1 cellular context compared by ENCODE assay signal in genomic region chr17:68318103-68318991, GRCh38.
A peak's percentile ranks its signal among the peaks of the same experiment; 100 is the strongest.
TF ChIP-seq lines count a peak whose summit lies in the region.

No MANE protein-coding gene starts in this region.

TF ChIP-seq in HepG2, 621 proteins besides CTCF, POLR2A, EP300 and RAD21 (continued from another document and continues in another):
- TF ChIP-seq, protein P1, sequence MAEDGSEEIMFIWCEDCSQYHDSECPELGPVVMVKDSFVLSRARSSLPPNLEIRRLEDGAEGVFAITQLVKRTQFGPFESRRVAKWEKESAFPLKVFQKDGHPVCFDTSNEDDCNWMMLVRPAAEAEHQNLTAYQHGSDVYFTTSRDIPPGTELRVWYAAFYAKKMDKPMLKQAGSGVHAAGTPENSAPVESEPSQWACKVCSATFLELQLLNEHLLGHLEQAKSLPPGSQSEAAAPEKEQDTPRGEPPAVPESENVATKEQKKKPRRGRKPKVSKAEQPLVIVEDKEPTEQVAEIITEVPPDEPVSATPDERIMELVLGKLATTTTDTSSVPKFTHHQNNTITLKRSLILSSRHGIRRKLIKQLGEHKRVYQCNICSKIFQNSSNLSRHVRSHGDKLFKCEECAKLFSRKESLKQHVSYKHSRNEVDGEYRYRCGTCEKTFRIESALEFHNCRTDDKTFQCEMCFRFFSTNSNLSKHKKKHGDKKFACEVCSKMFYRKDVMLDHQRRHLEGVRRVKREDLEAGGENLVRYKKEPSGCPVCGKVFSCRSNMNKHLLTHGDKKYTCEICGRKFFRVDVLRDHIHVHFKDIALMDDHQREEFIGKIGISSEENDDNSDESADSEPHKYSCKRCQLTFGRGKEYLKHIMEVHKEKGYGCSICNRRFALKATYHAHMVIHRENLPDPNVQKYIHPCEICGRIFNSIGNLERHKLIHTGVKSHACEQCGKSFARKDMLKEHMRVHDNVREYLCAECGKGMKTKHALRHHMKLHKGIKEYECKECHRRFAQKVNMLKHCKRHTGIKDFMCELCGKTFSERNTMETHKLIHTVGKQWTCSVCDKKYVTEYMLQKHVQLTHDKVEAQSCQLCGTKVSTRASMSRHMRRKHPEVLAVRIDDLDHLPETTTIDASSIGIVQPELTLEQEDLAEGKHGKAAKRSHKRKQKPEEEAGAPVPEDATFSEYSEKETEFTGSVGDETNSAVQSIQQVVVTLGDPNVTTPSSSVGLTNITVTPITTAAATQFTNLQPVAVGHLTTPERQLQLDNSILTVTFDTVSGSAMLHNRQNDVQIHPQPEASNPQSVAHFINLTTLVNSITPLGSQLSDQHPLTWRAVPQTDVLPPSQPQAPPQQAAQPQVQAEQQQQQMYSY (CRISPR knock-in tag; IDR thresholded peaks at IDR 0.05): 0 out of 2 replicates have a peak, but pooled peaks have one; percentile 34
- TF ChIP-seq ZFP41 (CRISPR knock-in tag; IDR thresholded peaks at IDR 0.05; ENCODE audit: borderline replicate concordance): no peak
- TF ChIP-seq ZNF337 (CRISPR knock-in tag; IDR thresholded peaks at IDR 0.05; ENCODE audit: borderline replicate concordance, low read depth): no peak
- no peak for TF ChIP-seq MTF1 (CRISPR knock-in tag; IDR thresholded peaks at IDR 0.05)
- no peak for TF ChIP-seq POLR2G (IDR thresholded peaks at IDR 0.05; ENCODE audit: low read depth, low read length)
- no peak for TF ChIP-seq ZNF598 (CRISPR knock-in tag; IDR thresholded peaks at IDR 0.05; ENCODE audit: borderline replicate concordance)
- TF ChIP-seq, protein P2, sequence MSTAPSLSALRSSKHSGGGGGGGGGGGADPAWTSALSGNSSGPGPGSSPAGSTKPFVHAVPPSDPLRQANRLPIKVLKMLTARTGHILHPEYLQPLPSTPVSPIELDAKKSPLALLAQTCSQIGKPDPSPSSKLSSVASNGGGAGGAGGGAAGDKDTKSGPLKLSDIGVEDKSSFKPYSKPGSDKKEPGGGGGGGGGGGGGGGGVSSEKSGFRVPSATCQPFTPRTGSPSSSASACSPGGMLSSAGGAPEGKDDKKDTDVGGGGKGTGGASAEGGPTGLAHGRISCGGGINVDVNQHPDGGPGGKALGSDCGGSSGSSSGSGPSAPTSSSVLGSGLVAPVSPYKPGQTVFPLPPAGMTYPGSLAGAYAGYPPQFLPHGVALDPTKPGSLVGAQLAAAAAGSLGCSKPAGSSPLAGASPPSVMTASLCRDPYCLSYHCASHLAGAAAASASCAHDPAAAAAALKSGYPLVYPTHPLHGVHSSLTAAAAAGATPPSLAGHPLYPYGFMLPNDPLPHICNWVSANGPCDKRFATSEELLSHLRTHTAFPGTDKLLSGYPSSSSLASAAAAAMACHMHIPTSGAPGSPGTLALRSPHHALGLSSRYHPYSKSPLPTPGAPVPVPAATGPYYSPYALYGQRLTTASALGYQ (CRISPR knock-in tag; IDR thresholded peaks at IDR 0.05): no peak
- no peak for TF ChIP-seq ZNF276 (CRISPR knock-in tag; IDR thresholded peaks at IDR 0.05; ENCODE audit: low read depth)
- TF ChIP-seq ZNF20 (CRISPR knock-in tag; IDR thresholded peaks at IDR 0.05): no peak
- no peak for TF ChIP-seq MATR3 (CRISPR knock-in tag; IDR thresholded peaks at IDR 0.05)
- no peak; the same call in none of the 2 replicates for TF ChIP-seq STAG1 (CRISPR knock-in tag; IDR thresholded peaks at IDR 0.05)
- peak; percentile 47 for TF ChIP-seq TEAD3 (CRISPR knock-in tag; optimal IDR thresholded peaks at IDR 0.05; ENCODE audit: borderline replicate concordance)
- TF ChIP-seq RORA (CRISPR knock-in tag; IDR thresholded peaks at IDR 0.05): no peak
- no peak for TF ChIP-seq TFDP2 (CRISPR knock-in tag; IDR thresholded peaks at IDR 0.05)
- TF ChIP-seq ARID2 (CRISPR knock-in tag; IDR thresholded peaks at IDR 0.05; ENCODE audit: borderline replicate concordance): 0 out of 2 replicates have a peak, but pooled peaks have one; percentile 16
- no peak for TF ChIP-seq MLLT10 (CRISPR knock-in tag; IDR thresholded peaks at IDR 0.05)
- TF ChIP-seq, protein P3, sequence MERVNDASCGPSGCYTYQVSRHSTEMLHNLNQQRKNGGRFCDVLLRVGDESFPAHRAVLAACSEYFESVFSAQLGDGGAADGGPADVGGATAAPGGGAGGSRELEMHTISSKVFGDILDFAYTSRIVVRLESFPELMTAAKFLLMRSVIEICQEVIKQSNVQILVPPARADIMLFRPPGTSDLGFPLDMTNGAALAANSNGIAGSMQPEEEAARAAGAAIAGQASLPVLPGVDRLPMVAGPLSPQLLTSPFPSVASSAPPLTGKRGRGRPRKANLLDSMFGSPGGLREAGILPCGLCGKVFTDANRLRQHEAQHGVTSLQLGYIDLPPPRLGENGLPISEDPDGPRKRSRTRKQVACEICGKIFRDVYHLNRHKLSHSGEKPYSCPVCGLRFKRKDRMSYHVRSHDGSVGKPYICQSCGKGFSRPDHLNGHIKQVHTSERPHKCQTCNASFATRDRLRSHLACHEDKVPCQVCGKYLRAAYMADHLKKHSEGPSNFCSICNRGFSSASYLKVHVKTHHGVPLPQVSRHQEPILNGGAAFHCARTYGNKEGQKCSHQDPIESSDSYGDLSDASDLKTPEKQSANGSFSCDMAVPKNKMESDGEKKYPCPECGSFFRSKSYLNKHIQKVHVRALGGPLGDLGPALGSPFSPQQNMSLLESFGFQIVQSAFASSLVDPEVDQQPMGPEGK (CRISPR knock-in tag; IDR thresholded peaks at IDR 0.05): peak; percentile 70
- no peak for TF ChIP-seq ZNF616 (CRISPR knock-in tag; IDR thresholded peaks at IDR 0.05; ENCODE audit: low read depth)
- TF ChIP-seq SRY (CRISPR knock-in tag; IDR thresholded peaks at IDR 0.05): no peak
- TF ChIP-seq, protein P4, sequence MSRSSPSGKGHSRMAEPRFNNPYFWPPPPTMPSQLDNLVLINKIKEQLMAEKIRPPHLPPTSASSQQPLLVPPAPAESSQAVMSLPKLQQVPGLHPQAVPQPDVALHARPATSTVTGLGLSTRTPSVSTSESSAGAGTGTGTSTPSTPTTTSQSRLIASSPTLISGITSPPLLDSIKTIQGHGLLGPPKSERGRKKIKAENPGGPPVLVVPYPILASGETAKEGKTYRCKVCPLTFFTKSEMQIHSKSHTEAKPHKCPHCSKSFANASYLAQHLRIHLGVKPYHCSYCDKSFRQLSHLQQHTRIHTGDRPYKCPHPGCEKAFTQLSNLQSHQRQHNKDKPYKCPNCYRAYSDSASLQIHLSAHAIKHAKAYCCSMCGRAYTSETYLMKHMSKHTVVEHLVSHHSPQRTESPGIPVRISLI (CRISPR knock-in tag; IDR thresholded peaks at IDR 0.05; ENCODE audit: borderline replicate concordance): no peak
- no peak for TF ChIP-seq XRCC5 (optimal IDR thresholded peaks at IDR 0.05; ENCODE audit: low read length)
- peak; percentile 40; the same call in 1 of the 2 replicates for TF ChIP-seq ZNF441 (CRISPR knock-in tag; IDR thresholded peaks at IDR 0.05; ENCODE audit: borderline replicate concordance)
- no peak for TF ChIP-seq REPIN1 (CRISPR knock-in tag; IDR thresholded peaks at IDR 0.05; ENCODE audit: borderline replicate concordance, low read depth)
- no peak; the same call in 1 of the 2 replicates for TF ChIP-seq EHMT2 (IDR thresholded peaks at IDR 0.05; ENCODE audit: borderline replicate concordance, low read depth, low read length)
- no peak for TF ChIP-seq ZBTB21 (CRISPR knock-in tag; IDR thresholded peaks at IDR 0.05)
- no peak for TF ChIP-seq GABPA (IDR thresholded peaks at IDR 0.05; ENCODE audit: low read depth, low read length)
- TF ChIP-seq GABPA (CRISPR knock-in tag; IDR thresholded peaks at IDR 0.05; ENCODE audit: low read depth): peak; percentile 83
- no peak; the same call in 1 of the 2 replicates for TF ChIP-seq CEBPB (IDR thresholded peaks at IDR 0.05; ENCODE audit: borderline replicate concordance, low read depth, low read length)
- peak; percentile 48; the same call in 1 of the 2 replicates for TF ChIP-seq MIER2 (CRISPR knock-in tag; IDR thresholded peaks at IDR 0.05)
- TF ChIP-seq ONECUT2 (CRISPR knock-in tag; IDR thresholded peaks at IDR 0.05): peak; percentile 92
- peak; percentile 56; the same call in 1 of the 2 replicates for TF ChIP-seq DPF2 (CRISPR knock-in tag; IDR thresholded peaks at IDR 0.05; ENCODE audit: borderline replicate concordance, low read depth)
- no peak for TF ChIP-seq SATB2 (CRISPR knock-in tag; IDR thresholded peaks at IDR 0.05)
- TF ChIP-seq TOPORS (CRISPR knock-in tag; IDR thresholded peaks at IDR 0.05): no peak
- no peak for TF ChIP-seq ZNF713 (CRISPR knock-in tag; IDR thresholded peaks at IDR 0.05)
- peak; percentile 74 for TF ChIP-seq ISL2 (CRISPR knock-in tag; IDR thresholded peaks at IDR 0.05)
- TF ChIP-seq HIVEP1 (CRISPR knock-in tag; IDR thresholded peaks at IDR 0.05): no peak
- TF ChIP-seq ZNF569 (CRISPR knock-in tag; IDR thresholded peaks at IDR 0.05; ENCODE audit: borderline replicate concordance): no peak
- TF ChIP-seq THAP9 (CRISPR knock-in tag; IDR thresholded peaks at IDR 0.05; ENCODE audit: borderline replicate concordance): no peak
- no peak for TF ChIP-seq ZNF674 (CRISPR knock-in tag; IDR thresholded peaks at IDR 0.05; ENCODE audit: low read depth)
- peak; percentile 95 for TF ChIP-seq FOSL2 (CRISPR knock-in tag; IDR thresholded peaks at IDR 0.05)
- peak; percentile 95 for TF ChIP-seq ZNF614 (CRISPR knock-in tag; IDR thresholded peaks at IDR 0.05; ENCODE audit: borderline replicate concordance)
- no peak for TF ChIP-seq SIN3A (IDR thresholded peaks at IDR 0.05; ENCODE audit: borderline replicate concordance, low read depth, low read length)
- TF ChIP-seq SCMH1 (CRISPR knock-in tag; IDR thresholded peaks at IDR 0.05; ENCODE audit: borderline replicate concordance): no peak
- no peak for TF ChIP-seq POLR2AphosphoS5 (IDR thresholded peaks at IDR 0.05; ENCODE audit: low read depth, low read length)
- no peak for TF ChIP-seq ZNF784 (CRISPR knock-in tag; IDR thresholded peaks at IDR 0.05; ENCODE audit: borderline replicate concordance)
- TF ChIP-seq NFYB (CRISPR knock-in tag; IDR thresholded peaks at IDR 0.05): no peak
- TF ChIP-seq, protein P5, sequence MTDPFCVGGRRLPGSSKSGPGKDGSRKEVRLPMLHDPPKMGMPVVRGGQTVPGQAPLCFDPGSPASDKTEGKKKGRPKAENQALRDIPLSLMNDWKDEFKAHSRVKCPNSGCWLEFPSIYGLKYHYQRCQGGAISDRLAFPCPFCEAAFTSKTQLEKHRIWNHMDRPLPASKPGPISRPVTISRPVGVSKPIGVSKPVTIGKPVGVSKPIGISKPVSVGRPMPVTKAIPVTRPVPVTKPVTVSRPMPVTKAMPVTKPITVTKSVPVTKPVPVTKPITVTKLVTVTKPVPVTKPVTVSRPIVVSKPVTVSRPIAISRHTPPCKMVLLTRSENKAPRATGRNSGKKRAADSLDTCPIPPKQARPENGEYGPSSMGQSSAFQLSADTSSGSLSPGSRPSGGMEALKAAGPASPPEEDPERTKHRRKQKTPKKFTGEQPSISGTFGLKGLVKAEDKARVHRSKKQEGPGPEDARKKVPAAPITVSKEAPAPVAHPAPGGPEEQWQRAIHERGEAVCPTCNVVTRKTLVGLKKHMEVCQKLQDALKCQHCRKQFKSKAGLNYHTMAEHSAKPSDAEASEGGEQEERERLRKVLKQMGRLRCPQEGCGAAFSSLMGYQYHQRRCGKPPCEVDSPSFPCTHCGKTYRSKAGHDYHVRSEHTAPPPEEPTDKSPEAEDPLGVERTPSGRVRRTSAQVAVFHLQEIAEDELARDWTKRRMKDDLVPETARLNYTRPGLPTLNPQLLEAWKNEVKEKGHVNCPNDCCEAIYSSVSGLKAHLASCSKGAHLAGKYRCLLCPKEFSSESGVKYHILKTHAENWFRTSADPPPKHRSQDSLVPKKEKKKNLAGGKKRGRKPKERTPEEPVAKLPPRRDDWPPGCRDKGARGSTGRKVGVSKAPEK (CRISPR knock-in tag; IDR thresholded peaks at IDR 0.05; ENCODE audit: borderline replicate concordance): no peak
- no peak for TF ChIP-seq ZNF225 (CRISPR knock-in tag; IDR thresholded peaks at IDR 0.05)
- TF ChIP-seq THAP11 (CRISPR knock-in tag; IDR thresholded peaks at IDR 0.05): 0 out of 2 replicates have a peak, but pooled peaks have one; percentile 18
- no peak for TF ChIP-seq IRX3 (CRISPR knock-in tag; IDR thresholded peaks at IDR 0.05; ENCODE audit: borderline replicate concordance, low read depth)
